1 cellular context compared by ENCODE assay signal in genomic region chr2:70242552-70242951, GRCh38.
A peak's percentile ranks its signal among the peaks of the same experiment; 100 is the strongest.
TF ChIP-seq lines count a peak whose summit lies in the region.

No MANE protein-coding gene starts in this region.

TF ChIP-seq in HepG2, 621 proteins besides CTCF, POLR2A, EP300 and RAD21:
- TF ChIP-seq RBFOX2 (IDR thresholded peaks at IDR 0.05; ENCODE audit: low read depth, low read length) (peak; percentile 21; the same call in 1 of the 2 replicates), ZNF703 (CRISPR knock-in tag; IDR thresholded peaks at IDR 0.05; ENCODE audit: borderline replicate concordance) (no peak), ZNF841 (CRISPR knock-in tag; IDR thresholded peaks at IDR 0.05; ENCODE audit: borderline replicate concordance) (no peak), ZBTB40 (IDR thresholded peaks at IDR 0.05) (no peak), ZBTB40 (CRISPR knock-in tag; IDR thresholded peaks at IDR 0.05) (no peak)
TF ChIP-seq in HepG2: peak in this region for 1.
